Comparison of ENCODE assay signal across 29 cellular contexts in genomic region chr2:59583173-59583765, GRCh38.
A peak's percentile ranks its signal among the peaks of the same experiment; 100 is the strongest.
DNase-seq lines count a peak whose midpoint lies in the region; ATAC-seq, FAIRE-seq and TF ChIP-seq lines count a peak whose summit lies in the region.
"Had no signal": no experiment of that assay in that cellular context is flagged by ENCODE, and none has a peak within 500 bp of the region (broad histone marks: within the 10 kb centered on the region; RNA-seq: fewer than 3 reads in every experiment).

No MANE protein-coding gene starts in this region.

- TF ChIP-seq EP300 in A549 (IDR thresholded peaks at IDR 0.05) (no peak), gastroesophageal sphincter (IDR thresholded peaks at IDR 0.05) (no peak)

- no peaks in the 10 kb centered on the region for H3K9me3 Mint-ChIP-seq in GM23338
- H3K9me3 Mint-ChIP-seq: T-helper 1 cell treated with Interleukin-12 subunit alpha and Interleukin-12 subunit beta and Interleukin-4 antibody, amounts not matched to agents 30 μg/mL and 1 μg/mL, for 36 hours had no signal

- in situ Hi-C loops in SK-MEL-5 (cut with HindIII; ENCODE audit: low pct_unique_long_range_greater_than_20kb, low sequenced_read_pairs), result no loop called here

- no peak overlapping the region for H3K4me2 ChIP-seq in A549
- no peak overlapping the region for H3K4me2 ChIP-seq in GM23338
- H3K4me2 ChIP-seq: BLaER1 treated with 17β-estradiol and CSF1 and Interleukin-3, amounts not matched to agents 10 nM and 100 nM; SK-N-SH had no signal

- H3K27ac ChIP-seq in A549 (no peak overlapping the region), GM23338 (ENCODE audit: low read depth) (no peak overlapping the region), gastroesophageal sphincter (no peak overlapping the region)
- H3K27ac ChIP-seq: BLaER1 treated with 17β-estradiol and CSF1 and Interleukin-3, amounts not matched to agents 10 nM and 100 nM; GM23248; HL-60; Peyer's patch had no signal

- no peaks in the 10 kb centered on the region for H3K4me1 ChIP-seq in A549
- H3K4me1 ChIP-seq in GM23338 (ENCODE audit: insufficient read depth), result no peaks in the 10 kb centered on the region
- H3K4me1 ChIP-seq in gastroesophageal sphincter, result no peaks in the 10 kb centered on the region
- H3K4me1 ChIP-seq: BLaER1 treated with 17β-estradiol and CSF1 and Interleukin-3, amounts not matched to agents 10 nM and 100 nM; Caco-2; HAP-1 had no signal

- CTCF ChIA-PET in A549 (lab: Yijun Ruan, JAX), result interaction anchor here (1.0 kb wide), 1 partner anchor 12 kb away, joined by 3 read pairs; no protein-coding TSS in a partner anchor

- TF ChIP-seq RAD21 in A549 (conservative IDR thresholded peaks at IDR 0.05 in 1 of 2, IDR thresholded peaks at IDR 0.05 in 1 of 2), result no peak

- FAIRE-seq in A549 (lab: Jason Lieb, UNC) (no peak), GM12891 (lab: Jason Lieb, UNC) (no peak)
- FAIRE-seq: A204.1 had no signal

- peak overlapping the region; percentile 42; the same call in 1 of the 2 replicates for H3K27ac Mint-ChIP-seq in GM23338
- H3K27ac Mint-ChIP-seq: CD4-positive, alpha-beta memory T cell; HFFc6; T-helper 1 cell treated with Interleukin-12 subunit alpha and Interleukin-12 subunit beta and Interleukin-4 antibody, amounts not matched to agents 30 μg/mL and 1 μg/mL, for 36 hours had no signal

- DNase-seq in A549 (ENCODE audit: low read depth in 1 of 2, low spot score in 1 of 2) (no peak), GM23338 (ENCODE audit: low spot score) (no peak), SK-MEL-5 (ENCODE audit: low read depth, low spot score) (peak; percentile 42), foreskin melanocyte (peak; percentile 29), inferior parietal cortex (ENCODE audit: extremely low spot score) (no peak), OCI-M2 (lab: John Stamatoyannopoulos, UW; ENCODE audit: unreplicated experiment) (no peak), GM12891 (ENCODE audit: insufficient read length, low spot score) (no peak)
- DNase-seq: AML-193; Caco-2; CD4-positive, alpha-beta memory T cell; DMS 273 treated with DMSO at 0.1 percent for 48 hours; DND-41; GM23248; HFFc6; KBM-7; NCI-H2029; NCI-H2227 treated with DMSO at 0.1 percent for 48 hours; NCI-H510A; NCI-H69; Peyer's patch; SHP77 treated with DMSO at 0.1 percent for 48 hours; SK-N-SH; SW 1271 had no signal

- H3K4me1 Mint-ChIP-seq in GM23338, result peaks cover 3% of the 10 kb centered on the region; the same call in 2 of the 3 replicates
- H3K4me1 Mint-ChIP-seq: CD4-positive, alpha-beta memory T cell had no signal

- H3K36me3 Mint-ChIP-seq in GM23338 (ENCODE audit: low read depth), result no peaks in the 10 kb centered on the region
- H3K36me3 Mint-ChIP-seq: CD4-positive, alpha-beta memory T cell had no signal

- H4K20me1 ChIP-seq in GM23338 (replicated peaks; ENCODE audit: insufficient read depth), result no peaks in the 10 kb centered on the region
- H4K20me1 ChIP-seq: BLaER1 treated with 17β-estradiol and CSF1 and Interleukin-3, amounts not matched to agents 10 nM and 100 nM had no signal

- no peaks in the 10 kb centered on the region for H3K79me2 ChIP-seq in GM23338 (replicated peaks; ENCODE audit: insufficient read depth)

- no peaks in the 10 kb centered on the region for H3K36me3 ChIP-seq in GM23338 (ENCODE audit: insufficient read depth)
- H3K36me3 ChIP-seq in gastroesophageal sphincter, result no peaks in the 10 kb centered on the region
- H3K36me3 ChIP-seq: BLaER1 treated with 17β-estradiol and CSF1 and Interleukin-3, amounts not matched to agents 10 nM and 100 nM; HAP-1; Peyer's patch had no signal

- no peak overlapping the region for H3K4me3 Mint-ChIP-seq in GM23338
- H3K4me3 Mint-ChIP-seq: CD4-positive, alpha-beta memory T cell; HFFc6; T-helper 1 cell treated with Interleukin-12 subunit alpha and Interleukin-12 subunit beta and Interleukin-4 antibody, amounts not matched to agents 30 μg/mL and 1 μg/mL, for 36 hours had no signal

- TF ChIP-seq POLR2A in A549 (IDR thresholded peaks at IDR 0.05; ENCODE audit: low read length) (no peak), GM12891 (IDR thresholded peaks at IDR 0.05; ENCODE audit: low read depth, low read length) (no peak), gastroesophageal sphincter (IDR thresholded peaks at IDR 0.05) (no peak)

- H3K27me3 ChIP-seq in GM23338 (ENCODE audit: insufficient read depth) (no peaks in the 10 kb centered on the region), gastroesophageal sphincter (no peaks in the 10 kb centered on the region)
- H3K27me3 ChIP-seq: BLaER1 treated with 17β-estradiol and CSF1 and Interleukin-3, amounts not matched to agents 10 nM and 100 nM; Peyer's patch had no signal

- POLR2A ChIA-PET in A549 (lab: Yijun Ruan, JAX), result no interaction called here

- H3K4me3 ChIP-seq in A549 (no peak overlapping the region), GM23338 (no peak overlapping the region), gastroesophageal sphincter (no peak overlapping the region)
- H3K4me3 ChIP-seq: BLaER1 treated with 17β-estradiol and CSF1 and Interleukin-3, amounts not matched to agents 10 nM and 100 nM; GM23248; HAP-1; Peyer's patch had no signal

- 45% methylated on average over 3 of the region's 3 CpGs for WGBS in A549 (ENCODE audit: missing lambda C conversion rate)
- WGBS in gastroesophageal sphincter (ENCODE audit: low coverage in 1 of 2), 2 donors, result 100% methylated on average over 1 to 3 of the region's 3 CpGs

- 0 out of 3 replicates have a peak, but pooled peaks cover 3% of the 10 kb centered on the region for H3K9me3 ChIP-seq in A549
- no peaks in the 10 kb centered on the region for H3K9me3 ChIP-seq in gastroesophageal sphincter
- H3K9me3 ChIP-seq: BLaER1 treated with 17β-estradiol and CSF1 and Interleukin-3, amounts not matched to agents 10 nM and 100 nM; Caco-2; HAP-1; Peyer's patch had no signal

- TF ChIP-seq CTCF in A549 (IDR thresholded peaks at IDR 0.05), result no peak
- no peak for TF ChIP-seq CTCF in GM23338 (conservative IDR thresholded peaks at IDR 0.05; ENCODE audit: low read depth in 2 of 2)
- TF ChIP-seq CTCF in gastroesophageal sphincter (IDR thresholded peaks at IDR 0.05), result no peak

- no peaks in the 10 kb centered on the region for H3K27me3 Mint-ChIP-seq in GM23338 (ENCODE audit: insufficient read depth, low read depth, poor library complexity)
- H3K27me3 Mint-ChIP-seq: CD4-positive, alpha-beta memory T cell had no signal

- no peaks in the 10 kb centered on the region for H3K9me2 ChIP-seq in GM23338 (ENCODE audit: insufficient read depth)
- H3K9me2 ChIP-seq: SK-N-SH had no signal

- no peak overlapping the region for H2AFZ ChIP-seq in GM23338
- H2AFZ ChIP-seq: GM23248 had no signal

- ATAC-seq in A549 (no peak), GM23338 (no peak), gastroesophageal sphincter (no peak)

- H3F3A ChIP-seq in GM23338 (replicated peaks; ENCODE audit: low read depth), result no peaks in the 10 kb centered on the region

TF ChIP-seq in A549, 52 proteins besides CTCF, POLR2A, EP300 and RAD21:
- TF ChIP-seq MAFK (IDR thresholded peaks at IDR 0.05; ENCODE audit: partially characterized antibody) (peak; percentile 71), EHF (CRISPR knock-in tag; IDR thresholded peaks at IDR 0.05) (no peak)
TF ChIP-seq in A549: peak in this region for 1.

TF ChIP-seq in GM23338, 12 proteins besides CTCF, POLR2A, EP300 and RAD21 (continues in another document):
- TF ChIP-seq POLR2AphosphoS5 (IDR thresholded peaks at IDR 0.05; ENCODE audit: low read depth), result no peak
- no peak for TF ChIP-seq ETS1 (IDR thresholded peaks at IDR 0.05)

TF ChIP-seq in GM12891, 5 proteins besides CTCF, POLR2A, EP300 and RAD21:
- TF ChIP-seq POLR2AphosphoS5 (IDR thresholded peaks at IDR 0.05; ENCODE audit: low read depth, low read length) (no peak), SPI1 (IDR thresholded peaks at IDR 0.05; ENCODE audit: low read depth, low read length) (no peak)

Comparison
In these comparisons a context has a peak if more than half of its experiments do, and no peak if none do; other contexts are left out.
1. DNase-seq: peak in SK-MEL-5 (single experiment) and foreskin melanocyte (single experiment); none in A549 (0 of 2), GM23338 (single experiment), inferior parietal cortex (single experiment), OCI-M2 (single experiment) and GM12891 (single experiment).